In genomic region chr5:134106991-134107701, GRCh38 we compare ENCODE assay signal across 24 cellular contexts. TPM values are rescaled to one million over a fixed set of nuclear protein-coding genes. Genes with fewer than 3 reads are reported as not detected.
A peak's percentile ranks its signal among the peaks of the same experiment; 100 is the strongest.
DNase-seq lines count a peak whose midpoint lies in the region; ATAC-seq, FAIRE-seq and TF ChIP-seq lines count a peak whose summit lies in the region.
"Had no signal": no experiment of that assay in that cellular context is flagged by ENCODE, and none has a peak within 500 bp of the region (broad histone marks: within the 10 kb centered on the region; RNA-seq: fewer than 3 reads in every experiment).

No MANE protein-coding gene starts in this region.

- 0 out of 2 replicates have a peak overlapping the region, but pooled peaks have one; percentile 72 for H2BK15ac ChIP-seq in H1 (ENCODE audit: low read length)

- H3K9me3 ChIP-seq in mammary epithelial cell (replicated peaks; ENCODE audit: insufficient read depth, low read length) (no peaks in the 10 kb centered on the region), KOPT-K1 (ENCODE audit: insufficient read depth, low read length, poor library complexity, severe bottlenecking) (no peaks in the 10 kb centered on the region), H1 (ENCODE audit: insufficient read depth in 2 of 2, low read depth in 1 of 2, low read length in 1 of 2) (no peaks in the 10 kb centered on the region), trophoblast cell (ENCODE audit: insufficient read depth, low read depth, low read length) (no peaks in the 10 kb centered on the region)
- H3K9me3 ChIP-seq: adrenal gland, heart left ventricle, sigmoid colon had no signal

- intact Hi-C loops in mammary epithelial cell (cut with micrococcal nuclease), result no loop called here

- TF ChIP-seq POLR2A in H1 (IDR thresholded peaks at IDR 0.05; ENCODE audit: control extremely low read depth in 1 of 2, low read depth in 2 of 2, low read length in 2 of 2), result no peak

- H3K4ac ChIP-seq in H1 (replicated peaks; ENCODE audit: insufficient read length, low read depth, low read length), result no peak overlapping the region
- H3K4ac ChIP-seq in trophoblast cell (ENCODE audit: low read depth, low read length), result no peak overlapping the region

- H3K27ac ChIP-seq in mammary epithelial cell (ENCODE audit: insufficient read depth, low read depth, low read length) (no peak overlapping the region), KOPT-K1 (ENCODE audit: low read depth, low read length, poor library complexity, severe bottlenecking) (peak overlapping the region; percentile 92), H1 (ENCODE audit: low read depth, low read length) (no peak overlapping the region), trophoblast cell (ENCODE audit: low read depth, low read length) (no peak overlapping the region)
- H3K27ac ChIP-seq: adrenal gland, C4-2B, heart left ventricle, sigmoid colon had no signal

- H3K23me2 ChIP-seq in H1 (ENCODE audit: low read depth, low read length), result no peaks in the 10 kb centered on the region

- no peak overlapping the region for H3K14ac ChIP-seq in H1 (ENCODE audit: insufficient read length)
- H3K14ac ChIP-seq in trophoblast cell (ENCODE audit: low read length), result no peak overlapping the region

- POLR2A ChIA-PET in H1 (lab: Charles Lee; ENCODE audit: partially characterized antibody), result interaction anchor here (1.1 kb wide), 1 partner anchor 73 kb away, joined by 4 read pairs; no protein-coding TSS in a partner anchor

- H2AK5ac ChIP-seq in H1 (ENCODE audit: low read depth, low read length) (no peak overlapping the region), trophoblast cell (ENCODE audit: low read length) (no peak overlapping the region)

- no peak for FAIRE-seq in H1 (lab: Jason Lieb, UNC)

- no peak overlapping the region for H2BK20ac ChIP-seq in H1 (ENCODE audit: low read length)

- H2BK12ac ChIP-seq in H1 (ENCODE audit: low read depth, low read length), result no peak overlapping the region
- no peak overlapping the region for H2BK12ac ChIP-seq in trophoblast cell (ENCODE audit: low read length)

- H2BK120ac ChIP-seq in H1 (replicated peaks; ENCODE audit: low read depth, low read length) (no peak overlapping the region), trophoblast cell (ENCODE audit: insufficient read depth, low read length, poor library complexity) (no peak overlapping the region)

- H3K79me1 ChIP-seq in H1 (ENCODE audit: low read depth, low read length) (no peaks in the 10 kb centered on the region), trophoblast cell (ENCODE audit: low read length) (no peaks in the 10 kb centered on the region)

- no peaks in the 10 kb centered on the region for H3K36me3 ChIP-seq in mammary epithelial cell (ENCODE audit: insufficient read depth, low read length)
- H3K36me3 ChIP-seq in KOPT-K1 (ENCODE audit: insufficient read depth, low read length), result no peaks in the 10 kb centered on the region
- no peaks in the 10 kb centered on the region for H3K36me3 ChIP-seq in H1 (ENCODE audit: control insufficient read depth in 2 of 4, insufficient read depth in 4 of 4, low read length in 3 of 4)
- H3K36me3 ChIP-seq in trophoblast cell (ENCODE audit: control insufficient read depth in 1 of 2, insufficient read depth in 2 of 2, low read length in 2 of 2), result no peaks in the 10 kb centered on the region
- H3K36me3 ChIP-seq: adrenal gland, heart left ventricle, sigmoid colon had no signal

- TF ChIP-seq EP300 in H1 (IDR thresholded peaks at IDR 0.05; ENCODE audit: borderline replicate concordance in 1 of 2, low read depth in 2 of 2, low read length in 2 of 2), result no peak

- DNase-seq in T47D (ENCODE audit: low read depth in 1 of 2, low spot score in 1 of 2) (peak; percentile 60 to 81), mammary epithelial cell (no peak), H1 (ENCODE audit: low read depth in 1 of 2, low spot score in 2 of 2) (no peak), trophoblast cell (peak; percentile 52 to 73), NAMALWA (ENCODE audit: low spot score) (no peak), midbrain (lab: John Stamatoyannopoulos, UW) (no peak)
- DNase-seq: activated CD4-positive, alpha-beta T cell treated with anti-CD3 and anti-CD28 coated beads, Interleukin-2, amount 10 ng/mL, durations not matched to agents 24 days and 14 days; effector CD4-positive, alpha-beta T cell; erythroblast; GF-D8; heart left ventricle; KBM-7; left colon; NCI-H1436 treated with DMSO at 0.1 percent for 48 hours; NCI-H2171; NCI-H524; NK-92 treated with Interleukin-12 subunit alpha and Interleukin-12 subunit beta, amount 100 ng/mL, for 24 hours; sigmoid colon; stimulated activated CD4-positive, alpha-beta T cell treated with anti-CD3 and anti-CD28 coated beads, Interleukin-15, amount 100 ng/mL, for 24 hours had no signal

- WGBS in mammary epithelial cell (ENCODE audit: low coverage, missing lambda C conversion rate), result 45% methylated on average over 6 of the region's 10 CpGs
- WGBS in H1 (ENCODE audit: extremely low coverage in 1 of 2, insufficient coverage in 1 of 2, insufficient read length in 1 of 2, insufficient replicate concordance in 2 of 2, low coverage in 1 of 2, low lambda C conversion rate in 2 of 2, missing lambda C conversion rate in 1 of 2), 2 experiments, result 90% methylated on average over 10 of the region's 10 CpGs; no CpG with 5 or more reads in 1 of the 2 experiments
- no CpG with 5 or more reads among the region's 10 CpGs for WGBS in trophoblast cell (ENCODE audit: extremely low coverage, insufficient coverage, insufficient read length)

- H4K8ac ChIP-seq in H1 (ENCODE audit: extremely low read depth, insufficient read depth, low read length) (no peak overlapping the region; the same call in 1 of the 2 replicates), trophoblast cell (ENCODE audit: low read depth, low read length) (no peak overlapping the region)

- TF ChIP-seq CTCF in mammary epithelial cell (conservative IDR thresholded peaks at IDR 0.05 in 1 of 2, IDR thresholded peaks at IDR 0.05 in 1 of 2; ENCODE audit: extremely low read depth in 1 of 2, insufficient read depth in 1 of 2, low read depth in 1 of 2, low read length in 2 of 2) (no peak), H1 (IDR thresholded peaks at IDR 0.05; ENCODE audit: control extremely low read depth in 1 of 3, insufficient read depth in 1 of 3, low read depth in 1 of 3, low read length in 3 of 3) (no peak)

- H4K5ac ChIP-seq in H1 (ENCODE audit: insufficient read length, low read depth, low read length), result no peak overlapping the region

- dilution Hi-C loops in mammary epithelial cell (cut with HindIII; ENCODE audit: low sequenced_read_pairs), result no loop called here

- H3K18ac ChIP-seq in H1 (ENCODE audit: extremely low read depth, low read length) (no peak overlapping the region), trophoblast cell (ENCODE audit: low read length) (no peak overlapping the region)

- H3K4me2 ChIP-seq in mammary epithelial cell (ENCODE audit: insufficient read depth, low read depth, low read length) (no peak overlapping the region), H1 (ENCODE audit: insufficient read depth in 1 of 2, low read depth in 2 of 2, low read length in 2 of 2) (no peak overlapping the region), trophoblast cell (ENCODE audit: low read length) (no peak overlapping the region)

- H3K79me2 ChIP-seq in mammary epithelial cell (ENCODE audit: insufficient read depth, low read length) (no peaks in the 10 kb centered on the region), H1 (ENCODE audit: control insufficient read depth in 1 of 2, insufficient read depth in 2 of 2, low read length in 2 of 2) (no peaks in the 10 kb centered on the region), trophoblast cell (ENCODE audit: control insufficient read depth, insufficient read depth, low read length, poor library complexity) (no peaks in the 10 kb centered on the region)

- H2BK5ac ChIP-seq in H1 (ENCODE audit: low read depth, low read length) (no peak overlapping the region), trophoblast cell (ENCODE audit: low read depth, low read length, poor library complexity) (no peak overlapping the region)

- H2AFZ ChIP-seq in mammary epithelial cell (ENCODE audit: low read depth, low read length), result no peak overlapping the region
- H2AFZ ChIP-seq in H1 (ENCODE audit: low read length), result no peak overlapping the region
- no peak overlapping the region for H2AFZ ChIP-seq in trophoblast cell (ENCODE audit: insufficient read depth, low read length, poor library complexity)

- H4K20me1 ChIP-seq in mammary epithelial cell (ENCODE audit: insufficient read depth, low read length) (no peaks in the 10 kb centered on the region), H1 (replicated peaks in 1 of 2; ENCODE audit: control insufficient read depth in 1 of 2, insufficient read depth in 2 of 2, low read length in 2 of 2) (no peaks in the 10 kb centered on the region)

- no peak for TF ChIP-seq RAD21 in H1 (IDR thresholded peaks at IDR 0.05 in 1 of 2, conservative IDR thresholded peaks at IDR 0.05 in 1 of 2; ENCODE audit: low read depth in 2 of 2, low read length in 2 of 2)

- H3K4me1 ChIP-seq in mammary epithelial cell (ENCODE audit: insufficient read depth, low read length), result peaks cover 21% of the 10 kb centered on the region
- H3K4me1 ChIP-seq in H1 (replicated peaks in 1 of 4; ENCODE audit: control insufficient read depth in 3 of 4, insufficient read depth in 4 of 4, low read length in 3 of 4), result peaks cover 0 to 3% (median under 1%) of the 10 kb centered on the region in 4 experiments; a peak in 3 of 7 replicates
- peaks cover 7 to 15% of the 10 kb centered on the region in 2 experiments for H3K4me1 ChIP-seq in trophoblast cell (ENCODE audit: control insufficient read depth in 1 of 2, insufficient read depth in 2 of 2, low read length in 2 of 2)
- H3K4me1 ChIP-seq: adrenal gland had no signal

- in situ Hi-C loops in T47D (cut with HindIII; ENCODE audit: low pct_unique_long_range_greater_than_20kb, low sequenced_read_pairs), result no loop called here
- in situ Hi-C loops in mammary epithelial cell (cut with MboI; ENCODE audit: low sequenced_read_pairs in 2 of 2), result no loop called here

- ATAC-seq in HG03565 (IDR thresholded peaks at IDR 0.05; ENCODE audit: unreplicated experiment), result no peak
- ATAC-seq: heart left ventricle, left colon, Panc1 had no signal

- H3K27me3 ChIP-seq in mammary epithelial cell (ENCODE audit: insufficient read depth, low read length) (no peaks in the 10 kb centered on the region), H1 (replicated peaks in 1 of 4; ENCODE audit: control insufficient read depth in 3 of 4, extremely low read depth in 1 of 4, insufficient read depth in 3 of 4, low read length in 3 of 4) (peaks cover 4 to 22% (median 15%) of the 10 kb centered on the region in 4 experiments), trophoblast cell (ENCODE audit: insufficient read depth, low read length) (peaks cover 5% of the 10 kb centered on the region)
- H3K27me3 ChIP-seq: adrenal gland had no signal

- BruUV-seq in mammary epithelial cell (replicated peaks; lab: Mats Ljungman, UMichigan), result no TSS peak

- H3K56ac ChIP-seq in H1 (replicated peaks; ENCODE audit: insufficient read length, low read depth, low read length), result no peak overlapping the region

- no peak overlapping the region for H3K9ac ChIP-seq in mammary epithelial cell (ENCODE audit: insufficient read depth, low read length)
- no peak overlapping the region for H3K9ac ChIP-seq in H1 (replicated peaks in 1 of 4; ENCODE audit: extremely low read depth in 1 of 4, low read depth in 3 of 4, low read length in 3 of 4)
- no peak overlapping the region for H3K9ac ChIP-seq in trophoblast cell (ENCODE audit: low read length)

- CTCF ChIA-PET in mammary epithelial cell (lab: Charles Lee; ENCODE audit: low non-redundant PET), result no interaction called here
- CTCF ChIA-PET in H1 (lab: Charles Lee; ENCODE audit: partially characterized antibody), result interaction anchor here (0.8 to 2.8 kb wide), 3 partner anchors 14 to 30 kb away, joined by 3 to 10 read pairs (median 3); no protein-coding TSS in a partner anchor

- H3K23ac ChIP-seq in H1 (ENCODE audit: insufficient read length) (no peak overlapping the region), trophoblast cell (ENCODE audit: low read length) (no peak overlapping the region)

- H4K91ac ChIP-seq in H1 (replicated peaks; ENCODE audit: insufficient read length, low read length) (peak overlapping the region; percentile 32), trophoblast cell (ENCODE audit: low read depth, low read length) (no peak overlapping the region)

- H4K12ac ChIP-seq in trophoblast cell (ENCODE audit: low read depth, low read length), result no peak overlapping the region

- H3K4me3 ChIP-seq in mammary epithelial cell (replicated peaks in 1 of 3; ENCODE audit: insufficient read depth in 1 of 3, low read depth in 2 of 3, low read length in 3 of 3) (no peak overlapping the region), H1 (ENCODE audit: extremely low read depth in 1 of 4, insufficient read depth in 2 of 4, low read depth in 3 of 4, low read length in 4 of 4) (no peak overlapping the region), trophoblast cell (ENCODE audit: low read depth, low read length) (no peak overlapping the region)
- H3K4me3 ChIP-seq: adrenal gland, heart left ventricle, sigmoid colon had no signal

RNA-seq across cellular contexts. Expression of gene TCF7, which starts 7.3 kb away (rescaled TPM):
- total RNA-seq in mammary epithelial cell, result 1 to 10 TPM; 3.3 to 6.5 TPM
- polyA plus RNA-seq in mammary epithelial cell (2.0 TPM), H1 (2011; rRNA removed) (4.7 and 5.7 TPM in 2 replicates)
- polyA minus RNA-seq in mammary epithelial cell, result 18.8 TPM
- 6.8 and 8.5 TPM in 2 replicates for total RNA-seq in H1 (2021; fragmentation: NEBNext Ultra II Directional; extraction: Animal tissue kit (Norgen Biotek cat#: 25700))
- polyA plus RNA-seq in H1 (2011; cell fraction: cytosol; rRNA removed), result 4.2 TPM
- polyA plus RNA-seq in H1 (2011; cell fraction: nucleus; rRNA removed), result 10.6 TPM
- 6.8 to 10.4 TPM (median 8.2 TPM) in 4 replicates for polyA plus RNA-seq in H1 (2012, experiment 1 of 2)
- 4.8 TPM for polyA plus RNA-seq in H1 (2012, experiment 2 of 2)
- polyA plus RNA-seq in H1 (2013, experiment 1 of 2), result 6.7 TPM
- 7.1 TPM for polyA plus RNA-seq in H1 (2013, experiment 2 of 2)
- polyA minus RNA-seq in H1 (2011; rRNA and poly(A)+ RNA removed), result 8.4 and 9.1 TPM in 2 replicates
- 8.4 TPM for polyA minus RNA-seq in H1 (2011; cell fraction: cytosol; rRNA and poly(A)+ RNA removed)
- polyA minus RNA-seq in H1 (2011; cell fraction: nucleus; rRNA and poly(A)+ RNA removed), result 21.1 TPM
- polyA plus RNA-seq in trophoblast cell (2013), result 10.2 and 10.8 TPM in 2 replicates

Comparison
In these comparisons a context has a peak if more than half of its experiments do, and no peak if none do; other contexts are left out.
1. DNase-seq: peak in T47D (2 of 2) and trophoblast cell (2 of 2); none in mammary epithelial cell (single experiment), H1 (0 of 2), NAMALWA (single experiment) and midbrain (single experiment).